Comparison of ENCODE assay signal across 26 cellular contexts in the genomic region with DNA sequence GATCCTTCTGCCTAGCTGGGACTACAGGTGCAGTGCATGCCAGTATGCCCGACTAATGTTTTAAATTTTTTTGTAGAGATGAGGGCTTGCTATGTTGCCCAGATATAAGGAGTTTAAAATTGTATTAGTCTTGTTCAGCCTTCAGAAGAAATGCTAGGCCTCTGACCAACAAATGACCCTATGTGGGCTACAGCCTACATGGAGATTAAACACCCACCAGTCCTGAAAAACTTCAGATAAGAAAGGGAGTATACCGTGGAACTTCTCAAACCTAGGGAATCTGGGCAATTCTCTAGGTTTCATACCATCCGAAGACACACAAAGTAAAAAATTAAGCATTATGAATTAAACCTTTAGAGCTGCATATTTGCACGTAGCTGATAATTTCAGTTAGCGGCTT.
"Had no signal": no experiment of that assay in that cellular context is flagged by ENCODE, and none has a peak within 500 bp of the region (broad histone marks: within the 10 kb centered on the region; RNA-seq: fewer than 3 reads in every experiment).

No MANE protein-coding gene starts in this region.

- H3K9ac ChIP-seq: parathyroid adenoma had no signal

- H3K4me3 ChIP-seq: colonic mucosa, gastrocnemius medialis, lung, mucosa of descending colon, right atrium auricular region, skin epidermis, spleen, testis, tibial artery, upper lobe of left lung had no signal

- H3K27me3 ChIP-seq: colonic mucosa, gastrocnemius medialis, neutrophil, right atrium auricular region, spleen, testis, tibial artery, upper lobe of left lung had no signal

- H3K36me3 ChIP-seq: colonic mucosa, gastrocnemius medialis, neutrophil, right atrium auricular region, spleen, tibial artery, upper lobe of left lung had no signal

- H3K27ac ChIP-seq: colonic mucosa, epithelial cell of prostate, gastrocnemius medialis, neutrophil, parathyroid adenoma, right atrium auricular region, skin epidermis, spleen, testis, tibial artery, upper lobe of left lung had no signal

- FAIRE-seq: keratinocyte, urothelium cell line had no signal

- H3K4me1 ChIP-seq: colonic mucosa, gastrocnemius medialis, parathyroid adenoma, right atrium auricular region, testis had no signal

- ATAC-seq: esophagus mucosa; gastrocnemius medialis; mucosa of descending colon; natural killer cell treated with Interleukin-12 subunit alpha and Interleukin-12 subunit beta and Interleukin-15 and Interleukin-18, amount 100 ng/mL, for 72 hours; stimulated activated memory B cell treated with anti-CD40 and anti-IgM and Interleukin-4, amounts not matched to agents 10 μg/mL and 1 μg/mL and 100 μg/mL, for 72 hours; stimulated activated naive CD8-positive, alpha-beta T cell treated with anti-CD3 and anti-CD28 coated beads, Interleukin-15, Interleukin-2, amounts not matched to agents 100 U/mL and 50 U/mL, for 24 hours had no signal

- H2AFZ ChIP-seq: parathyroid adenoma had no signal

- DNase-seq: colonic mucosa; effector CD8-positive, alpha-beta T cell; endodermal cell; foreskin fibroblast; gastrocnemius medialis; head of caudate nucleus; mucosa of descending colon; naive B cell; spleen; stimulated activated CD4-positive, alpha-beta T cell treated with anti-CD3 and anti-CD28 coated beads, Interleukin-4, amount 100 ng/mL, for 4 hours; stimulated activated naive CD8-positive, alpha-beta T cell treated with anti-CD3 and anti-CD28 coated beads, Interleukin-15, Interleukin-2, amounts not matched to agents 100 U/mL and 50 U/mL, for 24 hours; substantia nigra; testis; tibial artery; upper lobe of left lung had no signal

- H3K9me3 ChIP-seq: colonic mucosa, gastrocnemius medialis, mucosa of descending colon, neutrophil, right atrium auricular region, testis, tibial artery, upper lobe of left lung had no signal
